Comparison of ENCODE assay signal across 1 cellular context in genomic region chr10:21449288-21449966, GRCh38.
TF ChIP-seq lines count a peak whose summit lies in the region.

No MANE protein-coding gene starts in this region.

TF ChIP-seq in GM12878, 131 proteins besides CTCF, POLR2A, EP300 and RAD21 (continued from another document):
- no peak for TF ChIP-seq BCLAF1 (IDR thresholded peaks at IDR 0.05)
